ENCODE assay signal across 8 cellular contexts in genomic region chr22:23178512-23179254, GRCh38.
DNase-seq lines count a peak whose midpoint lies in the region; ATAC-seq lines count a peak whose summit lies in the region.

No MANE protein-coding gene starts in this region.

- no peaks in the 10 kb centered on the region for H3K27me3 Mint-ChIP-seq in central memory CD8-positive, alpha-beta T cell

- H3K4me1 Mint-ChIP-seq in central memory CD8-positive, alpha-beta T cell = peaks cover 63% of the 10 kb centered on the region

- no peak for ATAC-seq in central memory CD8-positive, alpha-beta T cell (replicated peaks; ENCODE audit: extremely low read depth, poor library complexity, severe bottlenecking)
- no peak for ATAC-seq in GM21825 (IDR thresholded peaks at IDR 0.05; ENCODE audit: unreplicated experiment)

- no peak overlapping the region for H3K27ac Mint-ChIP-seq in central memory CD8-positive, alpha-beta T cell (ENCODE audit: low read depth)

- H3K36me3 Mint-ChIP-seq in central memory CD8-positive, alpha-beta T cell (ENCODE audit: insufficient read depth) = peaks cover 31% of the 10 kb centered on the region

- H3K4me3 Mint-ChIP-seq in central memory CD8-positive, alpha-beta T cell = peak overlapping the region; percentile 88

- DNase-seq in NCI-H1436 (lab: John Stamatoyannopoulos, UW) (peak; percentile 32), NCI-H1436 treated with DMSO at 0.1 percent for 48 hours (lab: John Stamatoyannopoulos, UW) (no peak), NCI-H146 treated with DMSO at 0.1 percent for 48 hours (lab: John Stamatoyannopoulos, UW; ENCODE audit: unreplicated experiment) (peak; percentile 29), kidney glomerular epithelial cell (lab: John Stamatoyannopoulos, UW) (peak; percentile 40)
- peak; percentile 21 for DNase-seq in activated CD4-positive, CD25-positive, alpha-beta regulatory T cell treated with anti-CD3 and anti-CD28 coated beads, Interleukin-2, amount 50 U/mL, for 16 hours (ENCODE audit: low read depth, low spot score)
- peak; percentile 30 to 56 for DNase-seq in central memory CD8-positive, alpha-beta T cell (ENCODE audit: low spot score in 2 of 2)
- DNase-seq in stimulated activated CD4-positive, alpha-beta T cell treated with anti-CD3 and anti-CD28 coated beads, Interleukin-2, amount 100 ng/mL, for 24 hours = peak; percentile 72 to 75

- no peaks in the 10 kb centered on the region for H3K9me3 Mint-ChIP-seq in central memory CD8-positive, alpha-beta T cell
